Comparison of ENCODE assay signal across 9 cellular contexts in genomic region chr20:32971703-32972161, GRCh38. TPM values are rescaled to one million over a fixed set of nuclear protein-coding genes. Genes with fewer than 3 reads are reported as not detected.
DNase-seq lines count a peak whose midpoint lies in the region; ATAC-seq and TF ChIP-seq lines count a peak whose summit lies in the region.
"Had no signal": no experiment of that assay in that cellular context is flagged by ENCODE, and none has a peak within 500 bp of the region (broad histone marks: within the 10 kb centered on the region; RNA-seq: fewer than 3 reads in every experiment).

No MANE protein-coding gene starts in this region.

- DNase-seq in stimulated activated CD4-positive, alpha-beta T cell treated with anti-CD3 and anti-CD28 coated beads, Interleukin-2, amount 100 ng/mL, for 24 hours: peak; percentile 28 to 40
- no peak for DNase-seq in stimulated activated CD4-positive, alpha-beta T cell treated with anti-CD3 and anti-CD28 coated beads, Interleukin-12 subunit alpha, Interleukin-12 subunit beta, amount 100 ng/mL, for 4 hours
- DNase-seq in choroid plexus epithelial cell (ENCODE audit: low read depth) (peak; percentile 19), cortex of kidney (lab: John Stamatoyannopoulos, UW) (no peak), omental fat pad (ENCODE audit: low spot score) (no peak), activated gamma-delta T cell treated with Interleukin-2 at 50 U/mL for 16 hours (no peak)

- ATAC-seq in HG03469 (IDR thresholded peaks at IDR 0.05; ENCODE audit: unreplicated experiment) (peak; percentile 18), omental fat pad (ENCODE audit: low FRiP score) (no peak)

- H3K4me1 ChIP-seq in skeletal muscle tissue (ENCODE audit: control insufficient read depth in 3 of 3, insufficient read depth in 3 of 3, low read length in 3 of 3): no peaks in the 10 kb centered on the region

- H3K27ac ChIP-seq in skeletal muscle tissue (ENCODE audit: low read depth, low read length): peak overlapping the region; percentile 9

- H3K4me3 ChIP-seq in choroid plexus epithelial cell (ENCODE audit: low read depth, low read length): no peak overlapping the region
- no peak overlapping the region for H3K4me3 ChIP-seq in skeletal muscle tissue (ENCODE audit: low read length in 3 of 3)

- no peaks in the 10 kb centered on the region for H3K9me3 ChIP-seq in skeletal muscle tissue (ENCODE audit: control insufficient read depth in 3 of 3, low read length in 3 of 3)

- H3K9ac ChIP-seq in skeletal muscle tissue (ENCODE audit: low read depth in 1 of 3, low read length in 3 of 3): no peak overlapping the region

- peaks cover 4 to 16% (median 11%) of the 10 kb centered on the region in 3 donors for H3K27me3 ChIP-seq in skeletal muscle tissue (ENCODE audit: control insufficient read depth in 3 of 3, insufficient read depth in 3 of 3, low read length in 3 of 3)

- TF ChIP-seq CTCF in choroid plexus epithelial cell (conservative IDR thresholded peaks at IDR 0.05; ENCODE audit: low read depth, low read length): no peak
- no peak for TF ChIP-seq CTCF in omental fat pad (IDR thresholded peaks at IDR 0.05)

- H3K36me3 ChIP-seq in skeletal muscle tissue (ENCODE audit: control insufficient read depth in 3 of 3, insufficient read depth in 3 of 3, low read length in 3 of 3): no peaks in the 10 kb centered on the region

RNA-seq across cellular contexts. Expression of gene SUN5, which starts 32.5 kb away (rescaled TPM):
- total RNA-seq in skeletal muscle tissue (not detected), omental fat pad (not detected)
- total RNA-seq: mononuclear cell had no signal

RNA-seq across cellular contexts. Expression of gene BPIFB2, which starts 35.8 kb away (rescaled TPM):
- not detected for total RNA-seq in skeletal muscle tissue
- total RNA-seq in omental fat pad: not detected
- total RNA-seq: mononuclear cell had no signal

RNA-seq across cellular contexts. Expression of gene BPIFB6, which starts 59.7 kb away (rescaled TPM):
- total RNA-seq in skeletal muscle tissue (not detected), omental fat pad (not detected)
- total RNA-seq: mononuclear cell had no signal

Comparison
In these comparisons a context has a peak if more than half of its experiments do, and no peak if none do; other contexts are left out.
1. DNase-seq: peak in stimulated activated CD4-positive, alpha-beta T cell treated with anti-CD3 and anti-CD28 coated beads, Interleukin-2, amount 100 ng/mL, for 24 hours (2 of 2) and choroid plexus epithelial cell (single experiment); none in stimulated activated CD4-positive, alpha-beta T cell treated with anti-CD3 and anti-CD28 coated beads, Interleukin-12 subunit alpha, Interleukin-12 subunit beta, amount 100 ng/mL, for 4 hours (single experiment), cortex of kidney (single experiment), omental fat pad (single experiment) and activated gamma-delta T cell treated with Interleukin-2 at 50 U/mL for 16 hours (single experiment).